ENCODE assay signal across 11 cellular contexts in the genomic region with DNA sequence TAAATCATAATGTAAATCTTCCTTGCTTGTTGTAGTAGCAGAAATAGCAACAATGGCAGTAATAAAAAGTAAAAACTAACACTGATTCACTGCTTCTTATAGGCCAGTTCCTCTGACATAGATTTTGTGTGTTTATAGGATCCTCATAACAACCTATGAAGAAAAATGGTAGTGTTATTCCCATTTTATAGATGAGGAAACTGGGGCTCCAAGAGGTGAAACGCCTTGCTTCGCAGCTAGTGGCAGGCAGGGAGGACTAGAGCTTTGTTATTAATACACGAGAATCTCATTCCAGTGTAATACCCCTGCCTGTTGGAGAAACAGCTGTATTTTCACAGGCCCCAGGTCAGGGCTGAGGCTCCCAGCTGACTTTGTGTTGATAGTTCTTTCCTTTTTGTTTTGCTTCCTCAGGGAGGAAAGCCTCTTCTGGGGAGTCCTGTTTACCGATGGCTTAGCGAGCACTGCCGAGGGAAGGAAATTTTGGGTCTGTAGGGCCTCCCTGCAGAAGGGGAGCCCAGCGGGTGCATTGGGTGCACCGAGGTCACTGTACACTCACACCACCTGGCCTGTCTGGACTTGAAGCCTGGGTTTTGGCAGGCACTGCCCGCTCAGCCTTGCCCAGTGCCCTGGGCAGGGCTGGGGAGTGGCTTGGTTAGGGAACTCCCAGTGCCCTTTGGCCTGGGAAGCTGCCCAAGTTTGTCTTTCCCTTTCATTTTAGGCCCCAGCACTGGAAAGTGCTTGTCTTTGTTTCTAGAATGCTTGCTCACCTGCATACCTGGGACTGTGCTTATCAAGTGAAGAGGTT. TPM values are rescaled to one million over a fixed set of nuclear protein-coding genes. Genes with fewer than 3 reads are reported as not detected.
A peak's percentile ranks its signal among the peaks of the same experiment; 100 is the strongest.
DNase-seq lines count a peak whose midpoint lies in the region; ATAC-seq and TF ChIP-seq lines count a peak whose summit lies in the region.
"Had no signal": no experiment of that assay in that cellular context is flagged by ENCODE, and none has a peak within 500 bp of the region (broad histone marks: within the 10 kb centered on the region; RNA-seq: fewer than 3 reads in every experiment).

No MANE protein-coding gene starts in this region.

- H3K9me3 ChIP-seq in RWPE2 (ENCODE audit: severe bottlenecking) (no peaks in the 10 kb centered on the region), left ventricle myocardium inferior (replicated peaks) (no peaks in the 10 kb centered on the region), trophoblast cell (ENCODE audit: insufficient read depth, low read depth, low read length) (no peaks in the 10 kb centered on the region)
- H3K9me3 ChIP-seq: BE2C had no signal

- H3K27ac Mint-ChIP-seq in Calu3 (ENCODE audit: unreplicated experiment), result peak overlapping the region; percentile 30
- H3K27ac Mint-ChIP-seq: stimulated activated effector memory CD8-positive, alpha-beta T cell treated with anti-CD3 and anti-CD28 coated beads, Interleukin-12 subunit alpha, Interleukin-12 subunit beta, amount 100 ng/mL, for 72 hours had no signal

- intact Hi-C loops in Calu3 (cut with micrococcal nuclease; ENCODE audit: unreplicated experiment), result no loop called here
- intact Hi-C loops in left ventricle myocardium inferior (cut with micrococcal nuclease), result no loop called here

- DNase-seq in Calu3, result peak; percentile 59
- peak; percentile 94 for DNase-seq in RWPE2 (ENCODE audit: low spot score)
- no peak for DNase-seq in left ventricle myocardium inferior
- peak in 1 of 2 donors; percentile 23 for DNase-seq in trophoblast cell
- no peak for DNase-seq in activated effector memory CD4-positive, alpha-beta T cell treated with anti-CD3 and anti-CD28 coated beads, Interleukin-2, amount 50 U/mL, for 16 hours
- no peak for DNase-seq in NCI-H524 (lab: John Stamatoyannopoulos, UW)
- DNase-seq in NCI-H1417 (lab: John Stamatoyannopoulos, UW), result no peak
- DNase-seq: BE2C, hippocampal formation had no signal

- peaks cover 38% of the 10 kb centered on the region for H3K4me1 Mint-ChIP-seq in Calu3 (ENCODE audit: low read depth, unreplicated experiment)
- H3K4me1 Mint-ChIP-seq: stimulated activated effector memory CD8-positive, alpha-beta T cell treated with anti-CD3 and anti-CD28 coated beads, Interleukin-12 subunit alpha, Interleukin-12 subunit beta, amount 100 ng/mL, for 72 hours had no signal

- peaks cover 2% of the 10 kb centered on the region for H3K79me2 ChIP-seq in trophoblast cell (ENCODE audit: control insufficient read depth, insufficient read depth, low read length, poor library complexity)

- peaks cover 6% of the 10 kb centered on the region for H3K79me1 ChIP-seq in trophoblast cell (ENCODE audit: low read length)

- no peak overlapping the region for H2BK120ac ChIP-seq in trophoblast cell (ENCODE audit: insufficient read depth, low read length, poor library complexity)

- no TSS peak for BruUV-seq in Calu3 (replicated peaks; lab: Mats Ljungman, UMichigan)

- H4K12ac ChIP-seq in trophoblast cell (ENCODE audit: low read depth, low read length), result no peak overlapping the region

- no peaks in the 10 kb centered on the region for H3K9me3 Mint-ChIP-seq in Calu3 (ENCODE audit: low read depth, unreplicated experiment)
- H3K9me3 Mint-ChIP-seq: stimulated activated effector memory CD8-positive, alpha-beta T cell treated with anti-CD3 and anti-CD28 coated beads, Interleukin-12 subunit alpha, Interleukin-12 subunit beta, amount 100 ng/mL, for 72 hours had no signal

- H4K91ac ChIP-seq in trophoblast cell (ENCODE audit: low read depth, low read length), result peak overlapping the region; percentile 16

- H3K4me1 ChIP-seq in RWPE2 (ENCODE audit: insufficient read depth, poor library complexity, severe bottlenecking) (peaks cover 40% of the 10 kb centered on the region), left ventricle myocardium inferior (peaks cover 88% of the 10 kb centered on the region), trophoblast cell (ENCODE audit: control insufficient read depth in 1 of 2, insufficient read depth in 2 of 2, low read length in 2 of 2) (peaks cover 17 to 19% of the 10 kb centered on the region in 2 experiments)

- peaks cover 9% of the 10 kb centered on the region for H3K36me3 Mint-ChIP-seq in Calu3 (ENCODE audit: insufficient read depth, unreplicated experiment)

- no peak overlapping the region for H3K9ac ChIP-seq in trophoblast cell (ENCODE audit: low read length)

- H2AK5ac ChIP-seq in trophoblast cell (ENCODE audit: low read length), result peak overlapping the region; percentile 9

- H3K27ac ChIP-seq in RWPE2 (ENCODE audit: poor library complexity, severe bottlenecking), result peak overlapping the region; percentile 94
- peak overlapping the region; percentile 90 for H3K27ac ChIP-seq in left ventricle myocardium inferior (replicated peaks)
- no peak overlapping the region for H3K27ac ChIP-seq in trophoblast cell (ENCODE audit: low read depth, low read length)

- H3K4me3 ChIP-seq in RWPE2 (ENCODE audit: severe bottlenecking) (no peak overlapping the region), left ventricle myocardium inferior (no peak overlapping the region), trophoblast cell (ENCODE audit: low read depth, low read length) (no peak overlapping the region)

- no peaks in the 10 kb centered on the region for H3K27me3 ChIP-seq in RWPE2 (ENCODE audit: insufficient read depth, poor library complexity, severe bottlenecking)
- H3K27me3 ChIP-seq in left ventricle myocardium inferior (ENCODE audit: low read depth), result no peaks in the 10 kb centered on the region
- H3K27me3 ChIP-seq in trophoblast cell (ENCODE audit: insufficient read depth, low read length), result no peaks in the 10 kb centered on the region
- H3K27me3 ChIP-seq: BE2C had no signal

- H4K8ac ChIP-seq in trophoblast cell (ENCODE audit: low read depth, low read length), result peak overlapping the region; percentile 6

- no peak overlapping the region for H3K4ac ChIP-seq in trophoblast cell (ENCODE audit: low read depth, low read length)

- TF ChIP-seq CTCF in Calu3 (IDR thresholded peaks at IDR 0.05; ENCODE audit: unreplicated experiment), result no peak
- TF ChIP-seq CTCF in RWPE2 (IDR thresholded peaks at IDR 0.05; ENCODE audit: poor library complexity, severe bottlenecking), result no peak
- no peak for TF ChIP-seq CTCF in left ventricle myocardium inferior (IDR thresholded peaks at IDR 0.05; ENCODE audit: borderline replicate concordance)

- WGBS in trophoblast cell (ENCODE audit: extremely low coverage, insufficient coverage, insufficient read length), result no CpG with 5 or more reads among the region's 9 CpGs

- no peak overlapping the region for H3K14ac ChIP-seq in trophoblast cell (ENCODE audit: low read length)

- no peaks in the 10 kb centered on the region for H3K27me3 Mint-ChIP-seq in Calu3 (ENCODE audit: unreplicated experiment)

- H2BK12ac ChIP-seq in trophoblast cell (ENCODE audit: low read length), result no peak overlapping the region

- peak overlapping the region; percentile 11 for H3K18ac ChIP-seq in trophoblast cell (ENCODE audit: low read length)

- H3K4me3 Mint-ChIP-seq in Calu3 (ENCODE audit: low read depth, unreplicated experiment), result peak overlapping the region; percentile 36
- H3K4me3 Mint-ChIP-seq: stimulated activated effector memory CD8-positive, alpha-beta T cell treated with anti-CD3 and anti-CD28 coated beads, Interleukin-12 subunit alpha, Interleukin-12 subunit beta, amount 100 ng/mL, for 72 hours had no signal

- H2AFZ ChIP-seq in trophoblast cell (ENCODE audit: insufficient read depth, low read length, poor library complexity), result no peak overlapping the region

- H3K36me3 ChIP-seq in RWPE2 (ENCODE audit: low read depth) (peaks cover 22% of the 10 kb centered on the region), left ventricle myocardium inferior (no peaks in the 10 kb centered on the region), trophoblast cell (ENCODE audit: control insufficient read depth in 1 of 2, insufficient read depth in 2 of 2, low read length in 2 of 2) (no peaks in the 10 kb centered on the region)
- H3K36me3 ChIP-seq: BE2C had no signal

- no peak overlapping the region for H2BK5ac ChIP-seq in trophoblast cell (ENCODE audit: low read depth, low read length, poor library complexity)

- CTCF ChIA-PET in Calu3 (lab: Charles Lee), result no interaction called here

- peak; percentile 88 for ATAC-seq in RWPE2 (ENCODE audit: low read depth)
- no peak for ATAC-seq in HG03095 (IDR thresholded peaks at IDR 0.05; ENCODE audit: unreplicated experiment)
- ATAC-seq: stimulated activated effector memory CD8-positive, alpha-beta T cell treated with anti-CD3 and anti-CD28 coated beads, Interleukin-12 subunit alpha, Interleukin-12 subunit beta, amount 100 ng/mL, for 72 hours had no signal

- no peak overlapping the region for H3K23ac ChIP-seq in trophoblast cell (ENCODE audit: low read length)

- H3K4me2 ChIP-seq in trophoblast cell (ENCODE audit: low read length), result no peak overlapping the region

RNA-seq across cellular contexts. Expression of gene KIAA1671, which starts 13.5 kb away (rescaled TPM):
- total RNA-seq in Calu3 (2022), result 63.1 and 67.4 TPM in 2 replicates
- 12.2 TPM for total RNA-seq in left ventricle myocardium inferior
- 23.1 and 23.4 TPM in 2 replicates for polyA plus RNA-seq in trophoblast cell (2013)

RNA-seq across cellular contexts. Expression of gene LHFPL7, which starts 19.5 kb away (rescaled TPM):
- total RNA-seq in Calu3 (2022) (not detected in 2 replicates), left ventricle myocardium inferior (not detected)
- not detected in 2 replicates for polyA plus RNA-seq in trophoblast cell (2013)

Comparison
In these comparisons a context has a peak if more than half of its experiments do, and no peak if none do; other contexts are left out.
1. DNase-seq: peak in Calu3 (single experiment) and RWPE2 (single experiment); none in left ventricle myocardium inferior (single experiment), activated effector memory CD4-positive, alpha-beta T cell treated with anti-CD3 and anti-CD28 coated beads, Interleukin-2, amount 50 U/mL, for 16 hours (single experiment), NCI-H524 (0 of 2) and NCI-H1417 (0 of 3).